8 cellular contexts compared by ENCODE assay signal in the genomic region with DNA sequence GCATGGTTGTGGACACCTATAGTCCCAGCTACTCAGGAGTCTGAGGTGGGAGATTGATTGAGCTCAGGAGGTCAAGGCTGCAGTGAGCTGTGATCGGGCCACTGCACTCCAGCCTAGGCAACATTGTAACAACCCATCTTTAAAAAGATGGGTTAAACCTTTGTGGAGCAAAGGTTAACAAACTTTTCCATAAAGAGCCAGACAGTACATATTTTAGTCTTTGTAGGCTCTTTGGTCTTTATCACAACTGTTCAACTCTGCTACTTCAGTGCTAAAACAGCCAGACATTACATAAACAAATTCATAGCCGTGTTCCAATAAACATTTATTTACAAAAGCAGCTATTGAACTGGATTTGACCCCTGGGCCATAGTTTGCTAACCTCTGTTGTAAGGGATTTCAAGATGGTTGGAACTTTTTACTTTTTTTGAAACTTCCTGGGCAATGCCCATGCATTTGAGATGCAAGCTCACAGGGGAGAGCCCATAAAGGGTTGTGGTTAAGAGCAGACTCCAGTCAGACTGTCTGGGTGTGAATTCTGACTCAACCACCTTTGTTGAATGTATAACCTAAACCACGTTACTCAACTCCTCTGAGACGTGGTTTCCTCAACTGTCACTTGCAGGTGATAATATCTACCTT. TPM values are rescaled to one million over a fixed set of nuclear protein-coding genes. Genes with fewer than 3 reads are reported as not detected.
DNase-seq lines count a peak whose midpoint lies in the region; ATAC-seq and TF ChIP-seq lines count a peak whose summit lies in the region.

No MANE protein-coding gene starts in this region.

- no peaks in the 10 kb centered on the region for H3K36me3 Mint-ChIP-seq in CD4-positive, alpha-beta T cell (ENCODE audit: low read depth)

- H3K4me1 Mint-ChIP-seq in CD4-positive, alpha-beta T cell (ENCODE audit: low read depth), result peaks cover 10% of the 10 kb centered on the region

- H3K9me3 ChIP-seq in CD4-positive, alpha-beta T cell (ENCODE audit: control insufficient read depth, low read length), result no peaks in the 10 kb centered on the region
- H3K9me3 ChIP-seq in esophagus squamous epithelium, result no peaks in the 10 kb centered on the region
- H3K9me3 ChIP-seq in WERI-Rb-1 (ENCODE audit: severe bottlenecking), result no peaks in the 10 kb centered on the region

- no peak overlapping the region for H3K4me3 Mint-ChIP-seq in CD4-positive, alpha-beta T cell

- no peak for TF ChIP-seq POLR2A in NB4 (IDR thresholded peaks at IDR 0.05; ENCODE audit: extremely low read depth, insufficient read length)
- no peak for TF ChIP-seq POLR2A in esophagus squamous epithelium (IDR thresholded peaks at IDR 0.05)

- WGBS in esophagus squamous epithelium, 2 donors, result 37 to 42% methylated on average over 4 of the region's 4 CpGs

- no peak for TF ChIP-seq CTCF in CD4-positive, alpha-beta T cell (IDR thresholded peaks at IDR 0.05)
- TF ChIP-seq CTCF in NB4 (IDR thresholded peaks at IDR 0.05; ENCODE audit: low read depth, low read length) (no peak), esophagus squamous epithelium (IDR thresholded peaks at IDR 0.05) (no peak), WERI-Rb-1 (IDR thresholded peaks at IDR 0.05; ENCODE audit: low read depth, low read length) (no peak)

- no peaks in the 10 kb centered on the region for H3K27me3 Mint-ChIP-seq in CD4-positive, alpha-beta T cell

- peak; percentile 92 for ATAC-seq in CD4-positive, alpha-beta T cell (ENCODE audit: poor library complexity)
- ATAC-seq in GM19463 (IDR thresholded peaks at IDR 0.05; ENCODE audit: unreplicated experiment) (peak; percentile 42), HG02884 (IDR thresholded peaks at IDR 0.05; ENCODE audit: unreplicated experiment) (no peak), GM19455 (IDR thresholded peaks at IDR 0.05; ENCODE audit: unreplicated experiment) (no peak)

- peaks cover 20 to 95% (median 35%) of the 10 kb centered on the region in 3 donors for H3K4me1 ChIP-seq in esophagus squamous epithelium

- H3K36me3 ChIP-seq in esophagus squamous epithelium (peaks cover 4 to 62% (median 7%) of the 10 kb centered on the region in 3 donors), WERI-Rb-1 (peaks cover 24% of the 10 kb centered on the region)

- no peaks in the 10 kb centered on the region for H3K9me3 Mint-ChIP-seq in CD4-positive, alpha-beta T cell

- peak in 5 of 10 experiments; percentile 8 to 34 (median 22) for DNase-seq in CD4-positive, alpha-beta T cell
- DNase-seq in NB4 (ENCODE audit: low read depth) (peak; percentile 92), esophagus squamous epithelium (lab: John Stamatoyannopoulos, UW) (no peak), WERI-Rb-1 (no peak), NCI-H1092 treated with DMSO at 0.1 percent for 48 hours (lab: John Stamatoyannopoulos, UW) (no peak)

- H3K27me3 ChIP-seq in CD4-positive, alpha-beta T cell (ENCODE audit: control insufficient read depth, insufficient read depth, low read length), result no peaks in the 10 kb centered on the region
- H3K27me3 ChIP-seq in esophagus squamous epithelium (no peaks in the 10 kb centered on the region), WERI-Rb-1 (ENCODE audit: insufficient read depth, low read depth, severe bottlenecking) (no peaks in the 10 kb centered on the region)

- peak overlapping the region; percentile 36 for H3K27ac Mint-ChIP-seq in CD4-positive, alpha-beta T cell

- no peak overlapping the region for H3K4me3 ChIP-seq in NB4 (ENCODE audit: low read depth, low read length)
- H3K4me3 ChIP-seq in esophagus squamous epithelium, result no peak overlapping the region
- no peak overlapping the region for H3K4me3 ChIP-seq in WERI-Rb-1 (ENCODE audit: low read depth, low read length)

- POLR2A ChIA-PET in CD4-positive, alpha-beta T cell (lab: Charles Lee), result interaction anchor here (0.8 kb wide), 1 partner anchor 30 kb away, joined by 3 read pairs; no protein-coding TSS in a partner anchor

- CTCF ChIA-PET in CD4-positive, alpha-beta T cell (lab: Charles Lee), result interaction anchor here (0.6 kb wide), 1 partner anchor 21 kb away, joined by 3 read pairs; no protein-coding TSS in a partner anchor

- H3K27ac ChIP-seq in CD4-positive, alpha-beta T cell (ENCODE audit: low read depth, low read length), result no peak overlapping the region
- H3K27ac ChIP-seq in esophagus squamous epithelium (peak overlapping the region; percentile 37 to 72 (median 68)), WERI-Rb-1 (no peak overlapping the region)

- intact Hi-C loops in CD4-positive, alpha-beta T cell (cut with DNase I, micrococcal nuclease), result no loop called here
- intact Hi-C loops in esophagus squamous epithelium (cut with DNase I), result no loop called here

RNA-seq across cellular contexts. Expression of gene INAVA, which starts 10.8 kb away (rescaled TPM):
- under 1 TPM in 1 of 2 experiments, not detected in 1; 0.22 TPM for total RNA-seq in CD4-positive, alpha-beta T cell
- total RNA-seq in esophagus squamous epithelium, result 100 to 1,000 TPM in 1 of 4 donors, 10 to 100 TPM in 3; 45.6 to 102 (median 58.4) TPM

RNA-seq across cellular contexts. Expression of gene GPR25, which starts 32.8 kb away (rescaled TPM):
- total RNA-seq in CD4-positive, alpha-beta T cell, result 1 to 10 TPM; 2.7 to 3.3 TPM
- 1 to 10 TPM in 1 of 4 donors, not detected in 3; 1.3 TPM for total RNA-seq in esophagus squamous epithelium

Comparison
In these comparisons a context has a peak if more than half of its experiments do, and no peak if none do; other contexts are left out.
1. ATAC-seq: peak in CD4-positive, alpha-beta T cell (single experiment) and GM19463 (single experiment); none in HG02884 (single experiment) and GM19455 (single experiment).
2. H3K27ac ChIP-seq: peak in esophagus squamous epithelium (4 of 4); none in CD4-positive, alpha-beta T cell (single experiment) and WERI-Rb-1 (single experiment).
3. RNA of gene INAVA, which starts 10.8 kb away (total RNA-seq): 45.6 to 102 TPM in esophagus squamous epithelium; 0.22 TPM in CD4-positive, alpha-beta T cell; every median in the first group is over 10 times any median in the second.